Comparison of ENCODE assay signal across 20 cellular contexts in genomic region chr3:17069754-17070153, GRCh38.
DNase-seq lines count a peak whose midpoint lies in the region; ATAC-seq, FAIRE-seq and TF ChIP-seq lines count a peak whose summit lies in the region.
"Had no signal": no experiment of that assay in that cellular context is flagged by ENCODE, and none has a peak within 500 bp of the region (broad histone marks: within the 10 kb centered on the region; RNA-seq: fewer than 3 reads in every experiment).

No MANE protein-coding gene starts in this region.

- H3K27ac ChIP-seq in HepG2 (ENCODE audit: extremely low read length, insufficient read depth, low read length): no peak overlapping the region
- H3K27ac ChIP-seq in right lobe of liver: no peak overlapping the region
- H3K27ac ChIP-seq in mesendoderm (ENCODE audit: low read depth, low read length): no peak overlapping the region
- H3K27ac ChIP-seq: BLaER1, GM23248 had no signal

- no peaks in the 10 kb centered on the region for H3K9me3 Mint-ChIP-seq in T-cell
- H3K9me3 Mint-ChIP-seq: CD8-positive, alpha-beta T cell; HFFc6 had no signal

- H3K4me3 Mint-ChIP-seq in T-cell: no peak overlapping the region
- H3K4me3 Mint-ChIP-seq: CD8-positive, alpha-beta T cell; HFFc6 had no signal

- CTCF ChIA-PET in HepG2 (lab: Yijun Ruan, JAX; ENCODE audit: low intra/inter-chr PET ratio, low total read pairs): no interaction called here
- CTCF ChIA-PET in T-cell (lab: Charles Lee): no interaction called here
- CTCF ChIA-PET in HEK293T (lab: Yijun Ruan, JAX): no interaction called here

- no peak overlapping the region for H4K8ac ChIP-seq in mesendoderm (ENCODE audit: low read depth, low read length)

- no peak overlapping the region for H2BK5ac ChIP-seq in mesendoderm (ENCODE audit: low read length)

- H2BK15ac ChIP-seq in mesendoderm (replicated peaks; ENCODE audit: low read depth): peak overlapping the region; percentile 57

- no peak for ATAC-seq in HepG2
- ATAC-seq in right lobe of liver: no peak
- no peak for ATAC-seq in T-cell (replicated peaks in 1 of 4)
- ATAC-seq: CD8-positive, alpha-beta T cell; GM12878 had no signal

- H3K9me3 ChIP-seq in HepG2 (ENCODE audit: low read length): no peaks in the 10 kb centered on the region
- no peaks in the 10 kb centered on the region for H3K9me3 ChIP-seq in right lobe of liver
- H3K9me3 ChIP-seq: BLaER1 had no signal

- TF ChIP-seq CTCF in HepG2 (CRISPR knock-in tag; IDR thresholded peaks at IDR 0.05): no peak
- TF ChIP-seq CTCF in right lobe of liver (IDR thresholded peaks at IDR 0.05): no peak
- TF ChIP-seq CTCF in GM13976 (IDR thresholded peaks at IDR 0.05; ENCODE audit: borderline replicate concordance, control extremely low read depth, extremely low read depth, insufficient read depth, missing control alignments): no peak

- H3K27me3 ChIP-seq in HepG2 (ENCODE audit: control insufficient read depth in 1 of 2, insufficient read depth in 2 of 2, low read length in 2 of 2) (no peaks in the 10 kb centered on the region; a peak in 1 of 5 replicates), right lobe of liver (no peaks in the 10 kb centered on the region), mesendoderm (ENCODE audit: insufficient read depth, low read length, poor library complexity) (no peaks in the 10 kb centered on the region)
- H3K27me3 ChIP-seq: BLaER1 had no signal

- no peak overlapping the region for H3K56ac ChIP-seq in mesendoderm (ENCODE audit: low read length)

- TF ChIP-seq RAD21 in HepG2 (CRISPR knock-in tag; IDR thresholded peaks at IDR 0.05): no peak

- TF ChIP-seq EP300 in HepG2 (IDR thresholded peaks at IDR 0.05; ENCODE audit: low read depth in 2 of 2, low read length in 2 of 2) (no peak), HepG2 (CRISPR knock-in tag; IDR thresholded peaks at IDR 0.05; ENCODE audit: borderline replicate concordance) (no peak)

- no peaks in the 10 kb centered on the region for H4K20me1 ChIP-seq in HepG2 (ENCODE audit: insufficient read depth, low read length)
- H4K20me1 ChIP-seq: BLaER1 had no signal

- H2BK120ac ChIP-seq in mesendoderm (ENCODE audit: low read depth, low read length): no peak overlapping the region

- H3K27me3 Mint-ChIP-seq in T-cell: no peaks in the 10 kb centered on the region

- no peaks in the 10 kb centered on the region for H3K79me1 ChIP-seq in mesendoderm (ENCODE audit: low read length)

- DNase-seq in HepG2 (ENCODE audit: low spot score) (no peak), right lobe of liver (no peak), T-cell (no peak), mesendoderm (no peak), GM13976 (ENCODE audit: low spot score) (no peak), NCI-H1436 (lab: John Stamatoyannopoulos, UW) (no peak), HEK293T (ENCODE audit: extremely low spot score) (no peak)
- DNase-seq: Calu3; CD8-positive, alpha-beta T cell; DMS53; EL; GM23248; HFFc6; NCI-H1930; NCI-H226; NCI-H524; NCI-H82; OCI-M1 had no signal

- FAIRE-seq in HepG2 (lab: Jason Lieb, UNC): no peak
- FAIRE-seq: GM12878 had no signal

- no peak overlapping the region for H3K23ac ChIP-seq in mesendoderm (ENCODE audit: low read length)

- H3K4me1 ChIP-seq in HepG2 (ENCODE audit: insufficient read depth, low read length) (no peaks in the 10 kb centered on the region), right lobe of liver (peaks cover 0 to 4% (median 0%) of the 10 kb centered on the region in 4 donors), mesendoderm (ENCODE audit: control insufficient read depth, low read depth, low read length) (peaks cover 2% of the 10 kb centered on the region)
- H3K4me1 ChIP-seq: BLaER1 had no signal

- TF ChIP-seq POLR2A in HepG2 (IDR thresholded peaks at IDR 0.05; ENCODE audit: insufficient read depth in 1 of 2, low read depth in 2 of 2, low read length in 2 of 2): no peak
- no peak for TF ChIP-seq POLR2A in right lobe of liver (IDR thresholded peaks at IDR 0.05)

- intact Hi-C loops in HepG2 (cut with micrococcal nuclease; ENCODE audit: unreplicated experiment) (no loop called here), right lobe of liver (cut with DNase I) (no loop called here)

- H3K36me3 Mint-ChIP-seq in T-cell: peaks cover 56% of the 10 kb centered on the region

- WGBS in HepG2 (ENCODE audit: low lambda C conversion rate): 49% methylated on average over 4 of the region's 4 CpGs
- 98% methylated on average over 4 of the region's 4 CpGs for WGBS in right lobe of liver (ENCODE audit: insufficient coverage, low coverage, low lambda C conversion rate, missing lambda C conversion rate)
- WGBS in mesendoderm (ENCODE audit: extremely low coverage, insufficient coverage, low lambda C conversion rate): 100% methylated on average over 2 of the region's 4 CpGs

- H3K9ac ChIP-seq in HepG2 (ENCODE audit: insufficient read depth, low read depth, low read length) (no peak overlapping the region), mesendoderm (ENCODE audit: low read length) (no peak overlapping the region)
- H3K9ac ChIP-seq: BLaER1, GM23248 had no signal

- no peak overlapping the region for H3K4me3 ChIP-seq in HepG2 (replicated peaks in 1 of 3; ENCODE audit: insufficient read depth in 1 of 3, low read depth in 2 of 3, low read length in 3 of 3)
- H3K4me3 ChIP-seq in right lobe of liver: no peak overlapping the region
- H3K4me3 ChIP-seq in mesendoderm (ENCODE audit: low read length): no peak overlapping the region
- H3K4me3 ChIP-seq: BLaER1, GM12878, GM23248 had no signal

- H3K4me2 ChIP-seq in HepG2 (ENCODE audit: low read depth, low read length) (no peak overlapping the region), mesendoderm (ENCODE audit: low read length) (no peak overlapping the region)
- H3K4me2 ChIP-seq: BLaER1 had no signal

- BruUV-seq in HepG2 (replicated peaks; lab: Mats Ljungman, UMichigan): no TSS peak

- H3K18ac ChIP-seq in mesendoderm (ENCODE audit: low read length): peak overlapping the region; percentile 80

- peak overlapping the region; percentile 37 to 58 for H3K27ac Mint-ChIP-seq in T-cell
- H3K27ac Mint-ChIP-seq: HFFc6 had no signal

- peaks cover 53 to 59% (median 55%) of the 10 kb centered on the region in 3 donors for H3K4me1 Mint-ChIP-seq in T-cell

- no peak overlapping the region for H3K4ac ChIP-seq in mesendoderm (ENCODE audit: low read depth, low read length)

- H4K5ac ChIP-seq in mesendoderm (ENCODE audit: low read length): no peak overlapping the region

- H2AFZ ChIP-seq in HepG2 (ENCODE audit: low read length): no peak overlapping the region

- in situ Hi-C loops in HepG2 (cut with HindIII; ENCODE audit: extremely low pct_ligation_motif_present, low pct_unique_long_range_greater_than_20kb) (no loop called here), GM13976 (cut with MboI; ENCODE audit: low sequenced_read_pairs, unreplicated experiment) (no loop called here)

- H3K79me2 ChIP-seq in HepG2 (ENCODE audit: insufficient read depth, low read length) (no peaks in the 10 kb centered on the region), mesendoderm (ENCODE audit: control insufficient read depth, insufficient read depth, low read length) (no peaks in the 10 kb centered on the region)

- POLR2A ChIA-PET in HepG2 (lab: Yijun Ruan, JAX) (no interaction called here), T-cell (lab: Charles Lee) (no interaction called here), HEK293T (lab: Yijun Ruan, JAX) (no interaction called here)

- H2AK5ac ChIP-seq in mesendoderm (ENCODE audit: low read length): no peak overlapping the region

- H3K36me3 ChIP-seq in HepG2 (replicated peaks in 1 of 2; ENCODE audit: control insufficient read depth in 1 of 2, insufficient read depth in 2 of 2, low read length in 2 of 2) (no peaks in the 10 kb centered on the region), right lobe of liver (peaks cover 0 to 3% (median 0%) of the 10 kb centered on the region in 4 donors), mesendoderm (ENCODE audit: control insufficient read depth, insufficient read depth, low read length) (no peaks in the 10 kb centered on the region)

TF ChIP-seq in HepG2, 621 proteins besides CTCF, POLR2A, EP300 and RAD21 (continues in another document):
- no peak for TF ChIP-seq SRF (IDR thresholded peaks at IDR 0.05; ENCODE audit: low read depth, low read length)
- no peak for TF ChIP-seq ZBTB46 (CRISPR knock-in tag; IDR thresholded peaks at IDR 0.05; ENCODE audit: borderline replicate concordance)

TF ChIP-seq in HEK293T, 16 proteins besides CTCF, POLR2A, EP300 and RAD21:
- TF ChIP-seq BHLHE40 (IDR thresholded peaks at IDR 0.05; ENCODE audit: borderline replicate concordance) (no peak), ELF4 (IDR thresholded peaks at IDR 0.05) (no peak), FOXA1 (IDR thresholded peaks at IDR 0.05) (no peak), FOXK2 (IDR thresholded peaks at IDR 0.05) (no peak), CTBP1 (IDR thresholded peaks at IDR 0.05; ENCODE audit: borderline replicate concordance) (no peak), LEF1 (IDR thresholded peaks at IDR 0.05; ENCODE audit: borderline replicate concordance) (no peak), L3MBTL2 (conservative IDR thresholded peaks at IDR 0.05) (no peak), ZNF384 (IDR thresholded peaks at IDR 0.05) (no peak), PKNOX1 (IDR thresholded peaks at IDR 0.05) (no peak), NFRKB (IDR thresholded peaks at IDR 0.05) (no peak), SUZ12 (IDR thresholded peaks at IDR 0.05) (no peak), ARNT (IDR thresholded peaks at IDR 0.05) (no peak), FOXM1 (IDR thresholded peaks at IDR 0.05; ENCODE audit: borderline replicate concordance) (no peak), HDGF (IDR thresholded peaks at IDR 0.05; ENCODE audit: borderline replicate concordance) (no peak), SP1 (IDR thresholded peaks at IDR 0.05) (no peak), TARDBP (IDR thresholded peaks at IDR 0.05) (no peak)
